32 cellular contexts compared by ENCODE assay signal in genomic region chr4:12943069-12943468, GRCh38.
"Had no signal": no experiment of that assay in that cellular context is flagged by ENCODE, and none has a peak within 500 bp of the region (broad histone marks: within the 10 kb centered on the region; RNA-seq: fewer than 3 reads in every experiment).

No MANE protein-coding gene starts in this region.

- H3K4me1 Mint-ChIP-seq: naive thymus-derived CD4-positive, alpha-beta T cell; natural killer cell; nephron; neural progenitor cell; stimulated activated memory B cell treated with anti-CD40 and anti-IgM and Interleukin-4, amounts not matched to agents 10 μg/mL and 1 μg/mL and 100 μg/mL, for 72 hours; stimulated activated naive CD8-positive, alpha-beta T cell treated with anti-CD3 and anti-CD28 coated beads, Interleukin-15, amount 100 ng/mL, for 72 hours had no signal

- H3K9me3 ChIP-seq: ovary, psoas muscle, spleen, suprapubic skin, thoracic aorta, thyroid gland, tibial nerve, upper lobe of left lung, vagina had no signal

- H3K4me1 ChIP-seq: neural progenitor cell, parathyroid adenoma, psoas muscle, spleen, suprapubic skin, thyroid gland, tibial nerve, upper lobe of left lung, vagina had no signal

- H3K27me3 Mint-ChIP-seq: progenitor cell of endocrine pancreas; stimulated activated memory B cell treated with anti-CD40 and anti-IgM and Interleukin-4, amounts not matched to agents 10 μg/mL and 1 μg/mL and 100 μg/mL, for 72 hours; stimulated activated naive CD8-positive, alpha-beta T cell treated with anti-CD3 and anti-CD28 coated beads, Interleukin-15, amount 100 ng/mL, for 72 hours had no signal

- H3K27me3 ChIP-seq: neural progenitor cell, ovary, spleen, suprapubic skin, thyroid gland, tibial nerve, upper lobe of left lung, vagina had no signal

- ATAC-seq: naive thymus-derived CD4-positive, alpha-beta T cell; natural killer cell; psoas muscle; right cardiac atrium; sciatic nerve; stimulated activated memory B cell treated with anti-CD40 and anti-IgM and Interleukin-4, amounts not matched to agents 10 μg/mL and 1 μg/mL and 100 μg/mL, for 72 hours; stimulated activated naive CD8-positive, alpha-beta T cell treated with anti-CD3 and anti-CD28 coated beads, Interleukin-15, amount 100 ng/mL, for 72 hours; stimulated activated naive CD8-positive, alpha-beta T cell treated with anti-CD3 and anti-CD28 coated beads, Interleukin-15, Interleukin-2, amounts not matched to agents 100 U/mL and 50 U/mL, for 24 hours had no signal

- H3K4me3 ChIP-seq: neural progenitor cell, ovary, psoas muscle, skin epidermis, smooth muscle cell, spleen, suprapubic skin, thoracic aorta, thyroid gland, tibial nerve, upper lobe of left lung, vagina had no signal

- H3K27ac ChIP-seq: neural progenitor cell, ovary, parathyroid adenoma, psoas muscle, skin epidermis, spleen, suprapubic skin, thoracic aorta, thyroid gland, tibial nerve, upper lobe of left lung, vagina had no signal

- H3K9me3 Mint-ChIP-seq: nephron; neural progenitor cell; stimulated activated naive CD8-positive, alpha-beta T cell treated with anti-CD3 and anti-CD28 coated beads, Interleukin-15, amount 100 ng/mL, for 72 hours had no signal

- H3K27ac Mint-ChIP-seq: naive thymus-derived CD4-positive, alpha-beta T cell; natural killer cell; nephron; neural progenitor cell; progenitor cell of endocrine pancreas; stimulated activated memory B cell treated with anti-CD40 and anti-IgM and Interleukin-4, amounts not matched to agents 10 μg/mL and 1 μg/mL and 100 μg/mL, for 72 hours; stimulated activated naive CD8-positive, alpha-beta T cell treated with anti-CD3 and anti-CD28 coated beads, Interleukin-15, amount 100 ng/mL, for 72 hours had no signal

- H3K36me3 ChIP-seq: neural progenitor cell, ovary, spleen, suprapubic skin, thoracic aorta, thyroid gland, tibial nerve, upper lobe of left lung, vagina had no signal

- DNase-seq: naive thymus-derived CD4-positive, alpha-beta T cell; natural killer cell; occipital lobe; ovary; posterior cingulate gyrus; psoas muscle; right cardiac atrium; spleen; stimulated activated CD4-positive, alpha-beta T cell treated with anti-CD3 and anti-CD28 coated beads, Interleukin-12 subunit alpha, Interleukin-12 subunit beta, amount 100 ng/mL, for 4 hours; stimulated activated CD4-positive, alpha-beta T cell treated with anti-CD3 and anti-CD28 coated beads, Interleukin-1b, Interleukin-23, amount 100 ng/mL, for 48 hours; stimulated activated CD4-positive, alpha-beta T cell treated with anti-CD3 and anti-CD28 coated beads, Interleukin-4, amount 100 ng/mL, for 1 hour; stimulated activated CD4-positive, alpha-beta T cell treated with anti-CD3 and anti-CD28 coated beads, Interleukin-4, amount 100 ng/mL, for 4 hours; stimulated activated CD8-positive, alpha-beta memory T cell treated with anti-CD3 and anti-CD28 coated beads, Interleukin-4, amount 100 ng/mL, for 48 hours; stimulated activated naive CD4-positive, alpha-beta T cell; stimulated activated naive CD8-positive, alpha-beta T cell treated with anti-CD3 and anti-CD28 coated beads, Interleukin-15, amount 100 ng/mL, for 72 hours; stimulated activated naive CD8-positive, alpha-beta T cell treated with anti-CD3 and anti-CD28 coated beads, Interleukin-15, Interleukin-2, amounts not matched to agents 100 U/mL and 50 U/mL, for 24 hours; substantia nigra; thyroid gland; trophoblast cell; upper lobe of left lung had no signal

- H3K36me3 Mint-ChIP-seq: naive thymus-derived CD4-positive, alpha-beta T cell; natural killer cell; neural progenitor cell; stimulated activated memory B cell treated with anti-CD40 and anti-IgM and Interleukin-4, amounts not matched to agents 10 μg/mL and 1 μg/mL and 100 μg/mL, for 72 hours had no signal

- H3K4me3 Mint-ChIP-seq: naive thymus-derived CD4-positive, alpha-beta T cell; natural killer cell; nephron; neural progenitor cell; stimulated activated memory B cell treated with anti-CD40 and anti-IgM and Interleukin-4, amounts not matched to agents 10 μg/mL and 1 μg/mL and 100 μg/mL, for 72 hours; stimulated activated naive CD8-positive, alpha-beta T cell treated with anti-CD3 and anti-CD28 coated beads, Interleukin-15, amount 100 ng/mL, for 72 hours had no signal
